Comparison of ENCODE assay signal across 15 cellular contexts in the genomic region with DNA sequence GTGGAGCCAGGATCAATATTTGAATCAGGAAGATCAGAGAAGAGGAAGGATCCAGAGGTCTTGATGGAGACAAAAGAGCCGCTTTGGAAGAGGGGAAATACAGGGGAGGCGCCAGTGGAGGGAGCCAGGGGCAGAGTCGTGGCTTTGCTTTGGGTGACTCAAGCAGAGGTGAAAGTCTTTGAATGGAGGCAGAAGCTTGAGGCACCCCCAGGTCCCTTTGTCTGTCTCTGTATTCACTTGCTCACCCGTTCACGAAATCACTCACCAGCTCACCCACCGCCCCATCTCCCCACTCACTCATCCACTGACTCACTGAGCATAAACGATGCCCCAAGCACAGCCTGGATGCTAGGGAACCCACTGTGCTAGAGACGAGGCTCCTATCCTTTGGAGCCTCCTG.
DNase-seq lines count a peak whose midpoint lies in the region; ATAC-seq, FAIRE-seq and TF ChIP-seq lines count a peak whose summit lies in the region.
"Had no signal": no experiment of that assay in that cellular context is flagged by ENCODE, and none has a peak within 500 bp of the region (broad histone marks: within the 10 kb centered on the region; RNA-seq: fewer than 3 reads in every experiment).

No MANE protein-coding gene starts in this region.

- no peak for FAIRE-seq in H1 (lab: Jason Lieb, UNC)
- FAIRE-seq: HTR-8/SVneo, urothelium cell line had no signal

- H3K79me2 ChIP-seq in H1 (ENCODE audit: control insufficient read depth in 1 of 2, insufficient read depth in 2 of 2, low read length in 2 of 2), result no peaks in the 10 kb centered on the region

- no peak overlapping the region for H2AK5ac ChIP-seq in H1 (ENCODE audit: low read depth, low read length)

- H3K4me3 ChIP-seq in H1 (ENCODE audit: extremely low read depth in 1 of 4, insufficient read depth in 2 of 4, low read depth in 3 of 4, low read length in 4 of 4), result no peak overlapping the region
- H3K4me3 ChIP-seq in body of pancreas, result no peak overlapping the region
- H3K4me3 ChIP-seq: gastroesophageal sphincter, GM23248, SK-N-MC had no signal

- CTCF ChIA-PET in H1 (lab: Charles Lee; ENCODE audit: partially characterized antibody), result interaction anchor here (0.7 to 4.7 kb wide), 5 partner anchors 10 to 165 kb away, joined by 3 to 35 read pairs (median 3); no protein-coding TSS in a partner anchor

- no peak overlapping the region for H3K27ac ChIP-seq in H1 (ENCODE audit: low read depth, low read length)
- no peak overlapping the region for H3K27ac ChIP-seq in body of pancreas
- H3K27ac ChIP-seq: gastroesophageal sphincter, GM23248, SK-N-MC had no signal

- DNase-seq in activated CD8-positive, alpha-beta memory T cell treated with anti-CD3 and anti-CD28 coated beads for 48 hours (ENCODE audit: low read depth in 2 of 3, low spot score in 2 of 3), result peak in 2 of 3 experiments; percentile 36 to 60
- DNase-seq in activated CD8-positive, alpha-beta memory T cell treated with anti-CD3 and anti-CD28 coated beads for 24 hours, result no peak
- DNase-seq in activated CD4-positive, alpha-beta T cell treated with anti-CD3 and anti-CD28 coated beads, Interleukin-2, amount 50 U/mL, for 48 hours, result peak; percentile 73 to 79
- DNase-seq in H1 (ENCODE audit: low read depth in 1 of 2, low spot score in 2 of 2), result no peak
- peak; percentile 33 for DNase-seq in stimulated activated CD8-positive, alpha-beta memory T cell treated with anti-CD3 and anti-CD28 coated beads, Interleukin-7, amount 100 ng/mL, for 24 hours (ENCODE audit: low read depth)
- DNase-seq in cerebellum (ENCODE audit: low spot score), result no peak
- DNase-seq in inferior parietal cortex (ENCODE audit: extremely low spot score), result no peak
- no peak for DNase-seq in body of pancreas
- DNase-seq: GM23248, NCI-H1417, NCI-H69 had no signal

- H3K4ac ChIP-seq in H1 (replicated peaks; ENCODE audit: insufficient read length, low read depth, low read length), result no peak overlapping the region

- H4K5ac ChIP-seq in H1 (ENCODE audit: insufficient read length, low read depth, low read length), result no peak overlapping the region

- TF ChIP-seq CTCF in H1 (IDR thresholded peaks at IDR 0.05; ENCODE audit: control extremely low read depth in 1 of 3, insufficient read depth in 1 of 3, low read depth in 1 of 3, low read length in 3 of 3), result peak; percentile 10 to 27 (median 22); a peak in 2 of 4 replicates
- TF ChIP-seq CTCF in body of pancreas (IDR thresholded peaks at IDR 0.05), result no peak

- no peak overlapping the region; a peak in 1 of 7 replicates for H3K9ac ChIP-seq in H1 (replicated peaks in 1 of 4; ENCODE audit: extremely low read depth in 1 of 4, low read depth in 3 of 4, low read length in 3 of 4)
- H3K9ac ChIP-seq: GM23248 had no signal

- H3K4me1 ChIP-seq in H1 (replicated peaks in 1 of 4; ENCODE audit: control insufficient read depth in 3 of 4, insufficient read depth in 4 of 4, low read length in 3 of 4) (peaks cover 0 to 11% (median 0%) of the 10 kb centered on the region in 4 experiments; a peak in 5 of 7 replicates), body of pancreas (no peaks in the 10 kb centered on the region)
- H3K4me1 ChIP-seq: gastroesophageal sphincter had no signal

- TF ChIP-seq EP300 in H1 (IDR thresholded peaks at IDR 0.05; ENCODE audit: borderline replicate concordance in 1 of 2, low read depth in 2 of 2, low read length in 2 of 2), result no peak

- no peaks in the 10 kb centered on the region for H4K20me1 ChIP-seq in H1 (replicated peaks in 1 of 2; ENCODE audit: control insufficient read depth in 1 of 2, insufficient read depth in 2 of 2, low read length in 2 of 2)

- no peak overlapping the region for H2BK20ac ChIP-seq in H1 (ENCODE audit: low read length)

- no peak for ATAC-seq in body of pancreas
- ATAC-seq: gastroesophageal sphincter had no signal

- H2BK120ac ChIP-seq in H1 (replicated peaks; ENCODE audit: low read depth, low read length), result no peak overlapping the region

- POLR2A ChIA-PET in H1 (lab: Charles Lee; ENCODE audit: partially characterized antibody), result no interaction called here

- H3K56ac ChIP-seq in H1 (replicated peaks; ENCODE audit: insufficient read length, low read depth, low read length), result no peak overlapping the region

- H3K79me1 ChIP-seq in H1 (ENCODE audit: low read depth, low read length), result peaks cover 2% of the 10 kb centered on the region; the same call in 1 of the 2 replicates

- 81% methylated on average over 8 of the region's 8 CpGs; no CpG with 5 or more reads in 1 of the 2 experiments for WGBS in H1 (ENCODE audit: extremely low coverage in 1 of 2, insufficient coverage in 1 of 2, insufficient read length in 1 of 2, insufficient replicate concordance in 2 of 2, low coverage in 1 of 2, low lambda C conversion rate in 2 of 2, missing lambda C conversion rate in 1 of 2), 2 experiments
- WGBS in body of pancreas, 2 donors, result 54 to 70% methylated on average over 8 of the region's 8 CpGs

- H3K36me3 ChIP-seq in H1 (ENCODE audit: control insufficient read depth in 2 of 4, insufficient read depth in 4 of 4, low read length in 3 of 4) (peaks cover 0 to 3% (median 1%) of the 10 kb centered on the region in 4 experiments; a peak in 1 of 8 replicates), body of pancreas (replicated peaks in 1 of 2; ENCODE audit: insufficient read depth in 1 of 2, low read depth in 2 of 2) (no peaks in the 10 kb centered on the region)
- H3K36me3 ChIP-seq: gastroesophageal sphincter had no signal

- no peak overlapping the region for H3K4me2 ChIP-seq in H1 (ENCODE audit: insufficient read depth in 1 of 2, low read depth in 2 of 2, low read length in 2 of 2)

- no peak overlapping the region for H4K91ac ChIP-seq in H1 (replicated peaks; ENCODE audit: insufficient read length, low read length)

- no peak overlapping the region; the same call in 1 of the 2 replicates for H2BK5ac ChIP-seq in H1 (ENCODE audit: low read depth, low read length)

- TF ChIP-seq POLR2A in H1 (IDR thresholded peaks at IDR 0.05; ENCODE audit: control extremely low read depth in 1 of 2, low read depth in 2 of 2, low read length in 2 of 2) (no peak), body of pancreas (IDR thresholded peaks at IDR 0.05) (no peak)

- no peak overlapping the region for H2BK12ac ChIP-seq in H1 (ENCODE audit: low read depth, low read length)

- intact Hi-C loops in body of pancreas (cut with DNase I), result no loop called here

- H3K9me3 ChIP-seq in H1 (ENCODE audit: insufficient read depth in 2 of 2, low read depth in 1 of 2, low read length in 1 of 2) (no peaks in the 10 kb centered on the region), body of pancreas (no peaks in the 10 kb centered on the region)
- H3K9me3 ChIP-seq: gastroesophageal sphincter had no signal

- H2AFZ ChIP-seq in H1 (ENCODE audit: low read length), result no peak overlapping the region
- H2AFZ ChIP-seq: GM23248 had no signal

- 0 out of 2 replicates have a peak overlapping the region, but pooled peaks have one; percentile 39 for H3K18ac ChIP-seq in H1 (ENCODE audit: extremely low read depth, low read length)

- no peaks in the 10 kb centered on the region for H3K27me3 ChIP-seq in H1 (replicated peaks in 1 of 4; ENCODE audit: control insufficient read depth in 3 of 4, extremely low read depth in 1 of 4, insufficient read depth in 3 of 4, low read length in 3 of 4)
- H3K27me3 ChIP-seq in body of pancreas, result no peaks in the 10 kb centered on the region

- no peak overlapping the region for H3K14ac ChIP-seq in H1 (ENCODE audit: insufficient read length)

- no peaks in the 10 kb centered on the region for H3K23me2 ChIP-seq in H1 (ENCODE audit: low read depth, low read length)

- H2BK15ac ChIP-seq in H1 (ENCODE audit: low read length), result no peak overlapping the region

- no peak overlapping the region for H3K23ac ChIP-seq in H1 (ENCODE audit: insufficient read length)

- peak in 1 of 2 experiments; percentile 34; a peak in 2 of 4 replicates for TF ChIP-seq RAD21 in H1 (IDR thresholded peaks at IDR 0.05 in 1 of 2, conservative IDR thresholded peaks at IDR 0.05 in 1 of 2; ENCODE audit: low read depth in 2 of 2, low read length in 2 of 2)

- no peak overlapping the region for H4K8ac ChIP-seq in H1 (ENCODE audit: extremely low read depth, insufficient read depth, low read length)

TF ChIP-seq in H1, 55 proteins besides CTCF, POLR2A, EP300 and RAD21:
- TF ChIP-seq JUN (IDR thresholded peaks at IDR 0.05; ENCODE audit: low read depth, low read length) (no peak), POLR2AphosphoS5 (IDR thresholded peaks at IDR 0.05; ENCODE audit: low read depth, low read length) (no peak), GTF2F1 (IDR thresholded peaks at IDR 0.05; ENCODE audit: borderline replicate concordance, low read depth, low read length) (no peak), CTBP2 (IDR thresholded peaks at IDR 0.05; ENCODE audit: borderline replicate concordance, insufficient read depth, insufficient read length, low read length) (no peak), EZH2 (IDR thresholded peaks at IDR 0.05; ENCODE audit: low read depth, low read length, severe bottlenecking) (no peak), PHF8 (conservative IDR thresholded peaks at IDR 0.05; ENCODE audit: low read depth, low read length) (no peak), ASH2L (IDR thresholded peaks at IDR 0.05; ENCODE audit: low read length) (no peak), SAP30 (IDR thresholded peaks at IDR 0.05; ENCODE audit: insufficient read depth, insufficient replicate concordance, low read length) (no peak), TEAD4 (IDR thresholded peaks at IDR 0.05; ENCODE audit: low read depth, low read length) (no peak), SIX5 (IDR thresholded peaks at IDR 0.05; ENCODE audit: low read depth, low read length) (no peak)
- TF ChIP-seq, protein P1, sequence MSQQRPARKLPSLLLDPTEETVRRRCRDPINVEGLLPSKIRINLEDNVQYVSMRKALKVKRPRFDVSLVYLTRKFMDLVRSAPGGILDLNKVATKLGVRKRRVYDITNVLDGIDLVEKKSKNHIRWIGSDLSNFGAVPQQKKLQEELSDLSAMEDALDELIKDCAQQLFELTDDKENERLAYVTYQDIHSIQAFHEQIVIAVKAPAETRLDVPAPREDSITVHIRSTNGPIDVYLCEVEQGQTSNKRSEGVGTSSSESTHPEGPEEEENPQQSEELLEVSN (IDR thresholded peaks at IDR 0.05), result no peak
- TF ChIP-seq, protein P2, sequence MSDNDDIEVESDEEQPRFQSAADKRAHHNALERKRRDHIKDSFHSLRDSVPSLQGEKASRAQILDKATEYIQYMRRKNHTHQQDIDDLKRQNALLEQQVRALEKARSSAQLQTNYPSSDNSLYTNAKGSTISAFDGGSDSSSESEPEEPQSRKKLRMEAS (IDR thresholded peaks at IDR 0.05), result no peak

Comparison
In these comparisons a context has a peak if more than half of its experiments do, and no peak if none do; other contexts are left out.
1. DNase-seq: peak in activated CD8-positive, alpha-beta memory T cell treated with anti-CD3 and anti-CD28 coated beads for 48 hours (2 of 3), activated CD4-positive, alpha-beta T cell treated with anti-CD3 and anti-CD28 coated beads, Interleukin-2, amount 50 U/mL, for 48 hours (2 of 2) and stimulated activated CD8-positive, alpha-beta memory T cell treated with anti-CD3 and anti-CD28 coated beads, Interleukin-7, amount 100 ng/mL, for 24 hours (single experiment); none in activated CD8-positive, alpha-beta memory T cell treated with anti-CD3 and anti-CD28 coated beads for 24 hours (single experiment), H1 (0 of 2), cerebellum (single experiment), inferior parietal cortex (single experiment) and body of pancreas (0 of 4).
2. CTCF ChIP-seq: peak in H1 (3 of 3); none in body of pancreas (0 of 7).